ENCODE assay signal across 20 cellular contexts in the genomic region with DNA sequence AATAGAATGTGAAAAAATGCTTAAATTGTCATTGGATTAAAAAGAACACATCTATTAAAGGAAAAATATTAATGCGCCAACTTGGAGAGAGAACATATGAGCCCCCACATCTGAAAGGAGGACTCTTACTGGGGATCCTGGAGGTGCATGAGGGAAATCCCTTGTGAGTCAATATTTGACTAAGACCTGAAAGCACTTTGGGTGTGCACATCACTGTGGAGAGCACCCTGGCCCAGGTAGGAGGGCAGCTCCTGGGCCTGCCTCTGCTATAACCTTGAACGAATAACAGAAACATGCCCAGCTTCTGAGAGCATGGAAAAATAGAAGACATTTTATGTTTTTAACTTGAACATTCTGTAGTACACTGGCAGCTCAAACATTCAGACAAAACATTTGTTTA.
DNase-seq lines count a peak whose midpoint lies in the region; ATAC-seq, FAIRE-seq and TF ChIP-seq lines count a peak whose summit lies in the region.
"Had no signal": no experiment of that assay in that cellular context is flagged by ENCODE, and none has a peak within 500 bp of the region (broad histone marks: within the 10 kb centered on the region; RNA-seq: fewer than 3 reads in every experiment).

No MANE protein-coding gene starts in this region.

- H3K27me3 ChIP-seq in psoas muscle (ENCODE audit: insufficient read depth in 3 of 3, low read length in 2 of 3) = no peaks in the 10 kb centered on the region
- H3K27me3 ChIP-seq: BE2C had no signal

- POLR2A ChIA-PET in A549 (lab: Yijun Ruan, JAX) = no interaction called here

- ATAC-seq in A549 (no peak), esophagus mucosa (peak; percentile 37), psoas muscle (no peak)
- ATAC-seq: CD8-positive, alpha-beta T cell had no signal

- no peaks in the 10 kb centered on the region for H3K36me3 ChIP-seq in psoas muscle (ENCODE audit: insufficient read depth in 1 of 2, low read depth in 1 of 2)
- H3K36me3 ChIP-seq: BE2C, SJCRH30 had no signal

- H3K4me3 ChIP-seq in A549 = no peak overlapping the region
- no peak overlapping the region for H3K4me3 ChIP-seq in psoas muscle
- H3K4me3 ChIP-seq: SJCRH30 had no signal

- TF ChIP-seq POLR2A in A549 (IDR thresholded peaks at IDR 0.05; ENCODE audit: low read length) = no peak

- no peak for TF ChIP-seq RAD21 in A549 (conservative IDR thresholded peaks at IDR 0.05 in 1 of 2, IDR thresholded peaks at IDR 0.05 in 1 of 2)

- intact Hi-C loops in psoas muscle (cut with DNase I) = no loop called here

- peak; percentile 29 for DNase-seq in DMS53 (lab: John Stamatoyannopoulos, UW)
- DNase-seq in DMS53 treated with DMSO at 0.1 percent for 48 hours (lab: John Stamatoyannopoulos, UW; ENCODE audit: unreplicated experiment) = no peak
- DNase-seq in A549 (ENCODE audit: low read depth in 1 of 2, low spot score in 1 of 2) = no peak
- DNase-seq in NCI-H69 (lab: John Stamatoyannopoulos, UW) = peak; percentile 5
- DNase-seq in psoas muscle = no peak
- DNase-seq in NOMO-1 (lab: John Stamatoyannopoulos, UW; ENCODE audit: unreplicated experiment in 2 of 2) = no peak
- DNase-seq in hippocampal formation (lab: John Stamatoyannopoulos, UW) = no peak
- DNase-seq: BE2C; CD8-positive, alpha-beta T cell; GDM1; NCI-H187; NK-92 treated with Interleukin-12 subunit alpha and Interleukin-12 subunit beta, amount 100 ng/mL, for 24 hours; SJCRH30 had no signal

- H3K4me1 ChIP-seq in A549 = peaks cover 9% of the 10 kb centered on the region; the same call in 2 of the 3 replicates
- H3K4me1 ChIP-seq in psoas muscle = no peaks in the 10 kb centered on the region
- H3K4me1 ChIP-seq: BE2C, SJCRH30 had no signal

- H3K4me2 ChIP-seq in A549 = peak overlapping the region; percentile 11; the same call in 1 of the 3 replicates

- 94% methylated on average over 2 of the region's 2 CpGs for WGBS in A549 (ENCODE audit: missing lambda C conversion rate)
- WGBS in psoas muscle, 3 donors = 96 to 98% (median 98%) methylated on average over 2 of the region's 2 CpGs

- TF ChIP-seq CTCF in A549 (IDR thresholded peaks at IDR 0.05) = no peak
- no peak for TF ChIP-seq CTCF in psoas muscle (IDR thresholded peaks at IDR 0.05)

- FAIRE-seq in A549 (lab: Jason Lieb, UNC) = no peak
- FAIRE-seq: GM12892, H1, HTR-8/SVneo had no signal

- no peaks in the 10 kb centered on the region for H3K9me3 ChIP-seq in A549
- no peaks in the 10 kb centered on the region for H3K9me3 ChIP-seq in psoas muscle
- H3K9me3 ChIP-seq: BE2C, SJCRH30 had no signal

- CTCF ChIA-PET in A549 (lab: Yijun Ruan, JAX) = interaction anchor here (1.3 to 1.6 kb wide), 2 partner anchors 8 to 39 kb away, joined by 4 to 5 read pairs; no protein-coding TSS in a partner anchor

- no peak for TF ChIP-seq EP300 in A549 (IDR thresholded peaks at IDR 0.05)

- no peak overlapping the region for H3K27ac ChIP-seq in A549
- no peak overlapping the region for H3K27ac ChIP-seq in psoas muscle
- H3K27ac ChIP-seq: 22Rv1, HL-60, RWPE1, SJCRH30 had no signal

TF ChIP-seq in A549, 52 proteins besides CTCF, POLR2A, EP300 and RAD21:
- TF ChIP-seq, protein P1, sequence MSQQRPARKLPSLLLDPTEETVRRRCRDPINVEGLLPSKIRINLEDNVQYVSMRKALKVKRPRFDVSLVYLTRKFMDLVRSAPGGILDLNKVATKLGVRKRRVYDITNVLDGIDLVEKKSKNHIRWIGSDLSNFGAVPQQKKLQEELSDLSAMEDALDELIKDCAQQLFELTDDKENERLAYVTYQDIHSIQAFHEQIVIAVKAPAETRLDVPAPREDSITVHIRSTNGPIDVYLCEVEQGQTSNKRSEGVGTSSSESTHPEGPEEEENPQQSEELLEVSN (IDR thresholded peaks at IDR 0.05; ENCODE audit: borderline replicate concordance, low read depth) = no peak
- TF ChIP-seq CHD2 (IDR thresholded peaks at IDR 0.05; ENCODE audit: low read length, partially characterized antibody) (no peak), EHF (CRISPR knock-in tag; IDR thresholded peaks at IDR 0.05) (no peak), FOSL2 (IDR thresholded peaks at IDR 0.05) (no peak), FOSL2 (CRISPR knock-in tag; IDR thresholded peaks at IDR 0.05) (no peak), TP53 (CRISPR knock-in tag; IDR thresholded peaks at IDR 0.05) (no peak), GATA3 (IDR thresholded peaks at IDR 0.05; ENCODE audit: borderline replicate concordance) (no peak), ZSCAN20 (CRISPR knock-in tag; IDR thresholded peaks at IDR 0.05) (no peak), MYC (IDR thresholded peaks at IDR 0.05; ENCODE audit: borderline replicate concordance, low read length) (no peak), ZFP36 (IDR thresholded peaks at IDR 0.05; ENCODE audit: borderline replicate concordance, partially characterized antibody) (no peak), HOXB13 (CRISPR knock-in tag; IDR thresholded peaks at IDR 0.05; ENCODE audit: low read depth) (no peak), ZNF302 (CRISPR knock-in tag; IDR thresholded peaks at IDR 0.05) (no peak), EHMT2 (IDR thresholded peaks at IDR 0.05; ENCODE audit: low read depth) (no peak), ESRRA (IDR thresholded peaks at IDR 0.05; ENCODE audit: borderline replicate concordance, low read length) (no peak), NFE2L2 (conservative IDR thresholded peaks at IDR 0.05; ENCODE audit: low read length) (no peak)
- TF ChIP-seq, protein P2, sequence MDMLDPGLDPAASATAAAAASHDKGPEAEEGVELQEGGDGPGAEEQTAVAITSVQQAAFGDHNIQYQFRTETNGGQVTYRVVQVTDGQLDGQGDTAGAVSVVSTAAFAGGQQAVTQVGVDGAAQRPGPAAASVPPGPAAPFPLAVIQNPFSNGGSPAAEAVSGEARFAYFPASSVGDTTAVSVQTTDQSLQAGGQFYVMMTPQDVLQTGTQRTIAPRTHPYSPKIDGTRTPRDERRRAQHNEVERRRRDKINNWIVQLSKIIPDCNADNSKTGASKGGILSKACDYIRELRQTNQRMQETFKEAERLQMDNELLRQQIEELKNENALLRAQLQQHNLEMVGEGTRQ (IDR thresholded peaks at IDR 0.05) = no peak
- TF ChIP-seq, protein P3, sequence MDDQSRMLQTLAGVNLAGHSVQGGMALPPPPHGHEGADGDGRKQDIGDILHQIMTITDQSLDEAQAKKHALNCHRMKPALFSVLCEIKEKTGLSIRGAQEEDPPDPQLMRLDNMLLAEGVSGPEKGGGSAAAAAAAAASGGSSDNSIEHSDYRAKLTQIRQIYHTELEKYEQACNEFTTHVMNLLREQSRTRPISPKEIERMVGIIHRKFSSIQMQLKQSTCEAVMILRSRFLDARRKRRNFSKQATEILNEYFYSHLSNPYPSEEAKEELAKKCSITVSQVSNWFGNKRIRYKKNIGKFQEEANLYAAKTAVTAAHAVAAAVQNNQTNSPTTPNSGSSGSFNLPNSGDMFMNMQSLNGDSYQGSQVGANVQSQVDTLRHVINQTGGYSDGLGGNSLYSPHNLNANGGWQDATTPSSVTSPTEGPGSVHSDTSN (IDR thresholded peaks at IDR 0.05) = no peak
TF ChIP-seq in A549: peak in this region for 0.

Comparison
In these comparisons a context has a peak if more than half of its experiments do, and no peak if none do; other contexts are left out.
1. DNase-seq: peak in DMS53 (single experiment) and NCI-H69 (single experiment); none in DMS53 treated with DMSO at 0.1 percent for 48 hours (single experiment), A549 (0 of 2), psoas muscle (0 of 2), NOMO-1 (0 of 2) and hippocampal formation (0 of 2).